In the genomic region with DNA sequence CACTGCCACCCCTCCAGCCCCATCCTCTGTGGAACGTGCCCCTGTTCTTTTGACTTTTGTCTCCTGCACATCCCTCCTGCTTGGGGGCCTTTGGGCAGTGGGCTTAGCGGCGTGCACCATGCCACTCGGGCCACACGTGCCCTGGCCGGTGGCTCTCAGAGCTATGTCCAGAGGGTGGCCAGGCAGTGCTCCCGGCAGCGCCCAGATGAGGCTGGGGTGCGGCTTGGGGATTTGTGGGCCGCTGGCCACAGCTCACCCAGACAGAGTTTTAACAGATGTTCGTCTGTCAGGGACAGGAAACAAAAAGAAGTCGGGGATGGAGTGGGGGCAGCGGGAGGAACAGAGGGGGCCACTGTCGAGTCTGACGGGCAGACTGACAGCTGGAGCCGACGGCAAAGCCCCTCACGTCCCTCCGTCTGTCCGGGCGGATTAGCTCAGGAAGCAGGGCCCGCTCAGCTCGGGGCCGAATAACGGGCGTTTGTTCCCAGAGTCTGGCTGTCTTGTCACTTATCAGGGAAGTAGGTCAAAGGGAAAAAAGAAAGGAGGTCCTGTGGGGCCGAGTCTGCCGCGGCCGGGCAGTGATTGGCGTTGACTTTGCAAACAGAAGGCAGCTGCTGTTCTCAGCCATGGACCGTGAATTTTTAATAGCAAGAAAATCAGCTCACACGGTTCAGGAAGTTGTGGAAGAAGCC, we compare ENCODE assay signal across 8 cellular contexts.
DNase-seq lines count a peak whose midpoint lies in the region; ATAC-seq and TF ChIP-seq lines count a peak whose summit lies in the region.

No MANE protein-coding gene starts in this region.

- H3K9me3 ChIP-seq in adrenal gland (replicated peaks in 1 of 3) (no peaks in the 10 kb centered on the region), right cardiac atrium (ENCODE audit: control insufficient read depth, low read length) (no peaks in the 10 kb centered on the region)

- intact Hi-C loops in adrenal gland (cut with DNase I) (loop anchor here in 1 of 2 donors (5.0 kb wide), 1 partner anchor 62 kb away; the partner anchor contains the start of gene LRP5), right cardiac atrium (cut with DNase I) (loop anchor here in 3 of 4 donors (5.0 to 10.0 kb wide), 3 partner anchors 42 to 62 kb away; partner anchors contain the start of gene LRP5 (in 2 of the 3))

- H3K27ac ChIP-seq in adrenal gland, result peak overlapping the region; percentile 23 to 93 (median 77)
- peak overlapping the region; percentile 41 for H3K27ac ChIP-seq in right cardiac atrium (ENCODE audit: low read length)

- H3K27me3 ChIP-seq in adrenal gland (no peaks in the 10 kb centered on the region), right cardiac atrium (ENCODE audit: control insufficient read depth, insufficient read depth) (no peaks in the 10 kb centered on the region)

- peak; percentile 47 for DNase-seq in ELF-1 (ENCODE audit: low read depth, low spot score)
- peak in 5 of 7 donors; percentile 53 to 86 (median 71) for DNase-seq in adrenal gland
- DNase-seq in right cardiac atrium, result peak; percentile 81 to 89 (median 88)
- peak; percentile 31 for DNase-seq in skeletal muscle cell (ENCODE audit: low read depth)
- DNase-seq in GM13976 (ENCODE audit: low spot score), result no peak

- no peaks in the 10 kb centered on the region for H3K36me3 ChIP-seq in adrenal gland (replicated peaks in 1 of 2)

- TF ChIP-seq CTCF in adrenal gland (IDR thresholded peaks at IDR 0.05) (no peak), GM13976 (IDR thresholded peaks at IDR 0.05; ENCODE audit: borderline replicate concordance, control extremely low read depth, extremely low read depth, insufficient read depth, missing control alignments) (no peak)

- 19 to 32% (median 24%) methylated on average over 20 to 33 of the region's 33 CpGs for WGBS in adrenal gland, 4 donors
- WGBS in right cardiac atrium, result 13% methylated on average over 33 of the region's 33 CpGs

- H3K4me1 ChIP-seq in adrenal gland (replicated peaks in 1 of 2) (peaks cover 28 to 73% of the 10 kb centered on the region in 2 donors), right cardiac atrium (ENCODE audit: control insufficient read depth, insufficient read depth, low read length) (peaks cover 25% of the 10 kb centered on the region)

- ATAC-seq in right cardiac atrium (peak; percentile 53 to 65), HG02884 (IDR thresholded peaks at IDR 0.05; ENCODE audit: unreplicated experiment) (no peak), HG03354 (IDR thresholded peaks at IDR 0.05; ENCODE audit: poor library complexity, severe bottlenecking, unreplicated experiment) (no peak), HG02642 (IDR thresholded peaks at IDR 0.05; ENCODE audit: poor library complexity, unreplicated experiment) (no peak)

- in situ Hi-C loops in GM13976 (cut with MboI; ENCODE audit: low sequenced_read_pairs, unreplicated experiment), result no loop called here

- peak in 1 of 2 donors; percentile 11 for TF ChIP-seq POLR2A in adrenal gland (IDR thresholded peaks at IDR 0.05)

- H3K4me3 ChIP-seq in adrenal gland (peak overlapping the region in 1 of 4 donors; percentile 16), right cardiac atrium (ENCODE audit: low read length) (no peak overlapping the region), skeletal muscle cell (ENCODE audit: low read depth, low read length) (no peak overlapping the region)

Comparison
In these comparisons a context has a peak if more than half of its experiments do, and no peak if none do; other contexts are left out.
1. ATAC-seq: peak in right cardiac atrium (2 of 2); none in HG02884 (single experiment), HG03354 (single experiment) and HG02642 (single experiment).